1 cellular context compared by ENCODE assay signal in genomic region chr11:87037450-87038234, GRCh38.
A peak's percentile ranks its signal among the peaks of the same experiment; 100 is the strongest.
TF ChIP-seq lines count a peak whose summit lies in the region.

Gene TMEM135, plus strand, starts transcription at chr11:87037934. Its CDS starts 112 bp downstream, at chr11:87038046.

TF ChIP-seq in HepG2, 621 proteins besides CTCF, POLR2A, EP300 and RAD21 (continued from another document and continues in another):
- TF ChIP-seq, protein P1, sequence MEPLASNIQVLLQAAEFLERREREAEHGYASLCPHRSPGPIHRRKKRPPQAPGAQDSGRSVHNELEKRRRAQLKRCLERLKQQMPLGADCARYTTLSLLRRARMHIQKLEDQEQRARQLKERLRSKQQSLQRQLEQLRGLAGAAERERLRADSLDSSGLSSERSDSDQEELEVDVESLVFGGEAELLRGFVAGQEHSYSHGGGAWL (CRISPR knock-in tag; IDR thresholded peaks at IDR 0.05): peak; percentile 59; the same call in 1 of the 2 replicates
- no peak for TF ChIP-seq NKX3-1 (CRISPR knock-in tag; IDR thresholded peaks at IDR 0.05)
- no peak; the same call in 1 of the 2 replicates for TF ChIP-seq EED (CRISPR knock-in tag; IDR thresholded peaks at IDR 0.05)
- peak; percentile 82 for TF ChIP-seq ZNF878 (CRISPR knock-in tag; IDR thresholded peaks at IDR 0.05)
- TF ChIP-seq DPF2 (CRISPR knock-in tag; IDR thresholded peaks at IDR 0.05; ENCODE audit: borderline replicate concordance, low read depth): no peak; the same call in 1 of the 2 replicates
- TF ChIP-seq ZSCAN20 (CRISPR knock-in tag; IDR thresholded peaks at IDR 0.05; ENCODE audit: borderline replicate concordance): peak; percentile 27; the same call in 1 of the 2 replicates
- TF ChIP-seq ZNF501 (CRISPR knock-in tag; IDR thresholded peaks at IDR 0.05): peak; percentile 92
- no peak for TF ChIP-seq ZNF318 (CRISPR knock-in tag; IDR thresholded peaks at IDR 0.05)
- peak; percentile 83; the same call in 1 of the 2 replicates for TF ChIP-seq ZNF275 (CRISPR knock-in tag; IDR thresholded peaks at IDR 0.05; ENCODE audit: borderline replicate concordance)
- TF ChIP-seq ETV6 (CRISPR knock-in tag; conservative IDR thresholded peaks at IDR 0.05): no peak
- no peak for TF ChIP-seq SCMH1 (CRISPR knock-in tag; IDR thresholded peaks at IDR 0.05; ENCODE audit: borderline replicate concordance)
- TF ChIP-seq ZSCAN12 (CRISPR knock-in tag; IDR thresholded peaks at IDR 0.05): peak; percentile 42; the same call in 1 of the 2 replicates
- no peak; the same call in 1 of the 2 replicates for TF ChIP-seq ZNF569 (CRISPR knock-in tag; IDR thresholded peaks at IDR 0.05; ENCODE audit: borderline replicate concordance)
- TF ChIP-seq ZNF329 (CRISPR knock-in tag; IDR thresholded peaks at IDR 0.05; ENCODE audit: low read depth): 0 out of 2 replicates have a peak, but pooled peaks have one; percentile 29
- no peak; the same call in 1 of the 2 replicates for TF ChIP-seq JDP2 (CRISPR knock-in tag; IDR thresholded peaks at IDR 0.05; ENCODE audit: borderline replicate concordance)
- TF ChIP-seq ZSCAN21 (CRISPR knock-in tag; IDR thresholded peaks at IDR 0.05; ENCODE audit: borderline replicate concordance): peak; percentile 96
- no peak for TF ChIP-seq ZSCAN30 (CRISPR knock-in tag; IDR thresholded peaks at IDR 0.05)
- TF ChIP-seq FOXC1 (CRISPR knock-in tag; IDR thresholded peaks at IDR 0.05; ENCODE audit: borderline replicate concordance): peak; percentile 64; the same call in 1 of the 2 replicates
- TF ChIP-seq IRF2 (CRISPR knock-in tag; IDR thresholded peaks at IDR 0.05): peak; percentile 84
- peak; percentile 87; the same call in 1 of the 2 replicates for TF ChIP-seq IRF9 (CRISPR knock-in tag; IDR thresholded peaks at IDR 0.05; ENCODE audit: borderline replicate concordance)
- TF ChIP-seq PHF8 (CRISPR knock-in tag; IDR thresholded peaks at IDR 0.05): peak; percentile 42; the same call in 1 of the 2 replicates
- no peak; the same call in 1 of the 2 replicates for TF ChIP-seq ZNF766 (CRISPR knock-in tag; IDR thresholded peaks at IDR 0.05; ENCODE audit: borderline replicate concordance)
- TF ChIP-seq XRCC5 (optimal IDR thresholded peaks at IDR 0.05; ENCODE audit: low read length): peak; percentile 83
- TF ChIP-seq NFIB (CRISPR knock-in tag; IDR thresholded peaks at IDR 0.05; ENCODE audit: borderline replicate concordance): no peak
- TF ChIP-seq ZNF660 (CRISPR knock-in tag; IDR thresholded peaks at IDR 0.05; ENCODE audit: borderline replicate concordance, low read depth): no peak
- peak; percentile 51 for TF ChIP-seq ZNF781 (CRISPR knock-in tag; IDR thresholded peaks at IDR 0.05; ENCODE audit: borderline replicate concordance, not compliant biosample characterization)
- TF ChIP-seq ZNF598 (CRISPR knock-in tag; IDR thresholded peaks at IDR 0.05; ENCODE audit: borderline replicate concordance): 0 out of 2 replicates have a peak, but pooled peaks have one; percentile 41
- peak; percentile 84 for TF ChIP-seq KMT2B (CRISPR knock-in tag; IDR thresholded peaks at IDR 0.05)
- peak; percentile 72; the same call in 1 of the 2 replicates for TF ChIP-seq LBX2 (CRISPR knock-in tag; IDR thresholded peaks at IDR 0.05; ENCODE audit: borderline replicate concordance)
- peak; percentile 42; the same call in 1 of the 2 replicates for TF ChIP-seq ZNF644 (CRISPR knock-in tag; IDR thresholded peaks at IDR 0.05; ENCODE audit: low read depth)
- TF ChIP-seq ZNF3 (CRISPR knock-in tag; IDR thresholded peaks at IDR 0.05): no peak
- peak; percentile 68; the same call in 1 of the 2 replicates for TF ChIP-seq ZNF121 (CRISPR knock-in tag; IDR thresholded peaks at IDR 0.05)
- peak; percentile 60; the same call in 1 of the 2 replicates for TF ChIP-seq ZNF296 (CRISPR knock-in tag; conservative IDR thresholded peaks at IDR 0.05)
- TF ChIP-seq MED1 (CRISPR knock-in tag; IDR thresholded peaks at IDR 0.05): peak; percentile 96
- TF ChIP-seq USF2 (IDR thresholded peaks at IDR 0.05; ENCODE audit: low read depth, low read length): no peak
- TF ChIP-seq USF2 (CRISPR knock-in tag; IDR thresholded peaks at IDR 0.05; ENCODE audit: borderline replicate concordance): peak; percentile 63; the same call in 1 of the 2 replicates
- peak; percentile 68 for TF ChIP-seq NCOA1 (CRISPR knock-in tag; IDR thresholded peaks at IDR 0.05)
- 0 out of 2 replicates have a peak, but pooled peaks have one; percentile 32 for TF ChIP-seq MXD1 (CRISPR knock-in tag; IDR thresholded peaks at IDR 0.05)
- TF ChIP-seq YY1 (IDR thresholded peaks at IDR 0.05; ENCODE audit: insufficient read depth, insufficient replicate concordance, low read depth, low read length): peak; percentile 89
- no peak for TF ChIP-seq ELF4 (CRISPR knock-in tag; IDR thresholded peaks at IDR 0.05; ENCODE audit: borderline replicate concordance)
- TF ChIP-seq ZNF773 (CRISPR knock-in tag; IDR thresholded peaks at IDR 0.05; ENCODE audit: borderline replicate concordance): no peak
- no peak for TF ChIP-seq ATRX (CRISPR knock-in tag; IDR thresholded peaks at IDR 0.05; ENCODE audit: borderline replicate concordance)
- no peak for TF ChIP-seq ZNF83 (CRISPR knock-in tag; IDR thresholded peaks at IDR 0.05; ENCODE audit: borderline replicate concordance)
- TF ChIP-seq MTF1 (CRISPR knock-in tag; IDR thresholded peaks at IDR 0.05): no peak
- peak; percentile 92 for TF ChIP-seq KDM3A (CRISPR knock-in tag; IDR thresholded peaks at IDR 0.05; ENCODE audit: low read depth)
- TF ChIP-seq IKZF1 (IDR thresholded peaks at IDR 0.05): no peak
- no peak for TF ChIP-seq PRDM4 (CRISPR knock-in tag; IDR thresholded peaks at IDR 0.05; ENCODE audit: borderline replicate concordance)
- TF ChIP-seq DR1 (CRISPR knock-in tag; IDR thresholded peaks at IDR 0.05): peak; percentile 90
